ENCODE assay signal across 1 cellular context in genomic region chr5:59193616-59194319, GRCh38.
TF ChIP-seq lines count a peak whose summit lies in the region.

No MANE protein-coding gene starts in this region.

TF ChIP-seq in GM23338, 12 proteins besides CTCF, POLR2A, EP300 and RAD21 (continued from another document):
- TF ChIP-seq, protein P1, sequence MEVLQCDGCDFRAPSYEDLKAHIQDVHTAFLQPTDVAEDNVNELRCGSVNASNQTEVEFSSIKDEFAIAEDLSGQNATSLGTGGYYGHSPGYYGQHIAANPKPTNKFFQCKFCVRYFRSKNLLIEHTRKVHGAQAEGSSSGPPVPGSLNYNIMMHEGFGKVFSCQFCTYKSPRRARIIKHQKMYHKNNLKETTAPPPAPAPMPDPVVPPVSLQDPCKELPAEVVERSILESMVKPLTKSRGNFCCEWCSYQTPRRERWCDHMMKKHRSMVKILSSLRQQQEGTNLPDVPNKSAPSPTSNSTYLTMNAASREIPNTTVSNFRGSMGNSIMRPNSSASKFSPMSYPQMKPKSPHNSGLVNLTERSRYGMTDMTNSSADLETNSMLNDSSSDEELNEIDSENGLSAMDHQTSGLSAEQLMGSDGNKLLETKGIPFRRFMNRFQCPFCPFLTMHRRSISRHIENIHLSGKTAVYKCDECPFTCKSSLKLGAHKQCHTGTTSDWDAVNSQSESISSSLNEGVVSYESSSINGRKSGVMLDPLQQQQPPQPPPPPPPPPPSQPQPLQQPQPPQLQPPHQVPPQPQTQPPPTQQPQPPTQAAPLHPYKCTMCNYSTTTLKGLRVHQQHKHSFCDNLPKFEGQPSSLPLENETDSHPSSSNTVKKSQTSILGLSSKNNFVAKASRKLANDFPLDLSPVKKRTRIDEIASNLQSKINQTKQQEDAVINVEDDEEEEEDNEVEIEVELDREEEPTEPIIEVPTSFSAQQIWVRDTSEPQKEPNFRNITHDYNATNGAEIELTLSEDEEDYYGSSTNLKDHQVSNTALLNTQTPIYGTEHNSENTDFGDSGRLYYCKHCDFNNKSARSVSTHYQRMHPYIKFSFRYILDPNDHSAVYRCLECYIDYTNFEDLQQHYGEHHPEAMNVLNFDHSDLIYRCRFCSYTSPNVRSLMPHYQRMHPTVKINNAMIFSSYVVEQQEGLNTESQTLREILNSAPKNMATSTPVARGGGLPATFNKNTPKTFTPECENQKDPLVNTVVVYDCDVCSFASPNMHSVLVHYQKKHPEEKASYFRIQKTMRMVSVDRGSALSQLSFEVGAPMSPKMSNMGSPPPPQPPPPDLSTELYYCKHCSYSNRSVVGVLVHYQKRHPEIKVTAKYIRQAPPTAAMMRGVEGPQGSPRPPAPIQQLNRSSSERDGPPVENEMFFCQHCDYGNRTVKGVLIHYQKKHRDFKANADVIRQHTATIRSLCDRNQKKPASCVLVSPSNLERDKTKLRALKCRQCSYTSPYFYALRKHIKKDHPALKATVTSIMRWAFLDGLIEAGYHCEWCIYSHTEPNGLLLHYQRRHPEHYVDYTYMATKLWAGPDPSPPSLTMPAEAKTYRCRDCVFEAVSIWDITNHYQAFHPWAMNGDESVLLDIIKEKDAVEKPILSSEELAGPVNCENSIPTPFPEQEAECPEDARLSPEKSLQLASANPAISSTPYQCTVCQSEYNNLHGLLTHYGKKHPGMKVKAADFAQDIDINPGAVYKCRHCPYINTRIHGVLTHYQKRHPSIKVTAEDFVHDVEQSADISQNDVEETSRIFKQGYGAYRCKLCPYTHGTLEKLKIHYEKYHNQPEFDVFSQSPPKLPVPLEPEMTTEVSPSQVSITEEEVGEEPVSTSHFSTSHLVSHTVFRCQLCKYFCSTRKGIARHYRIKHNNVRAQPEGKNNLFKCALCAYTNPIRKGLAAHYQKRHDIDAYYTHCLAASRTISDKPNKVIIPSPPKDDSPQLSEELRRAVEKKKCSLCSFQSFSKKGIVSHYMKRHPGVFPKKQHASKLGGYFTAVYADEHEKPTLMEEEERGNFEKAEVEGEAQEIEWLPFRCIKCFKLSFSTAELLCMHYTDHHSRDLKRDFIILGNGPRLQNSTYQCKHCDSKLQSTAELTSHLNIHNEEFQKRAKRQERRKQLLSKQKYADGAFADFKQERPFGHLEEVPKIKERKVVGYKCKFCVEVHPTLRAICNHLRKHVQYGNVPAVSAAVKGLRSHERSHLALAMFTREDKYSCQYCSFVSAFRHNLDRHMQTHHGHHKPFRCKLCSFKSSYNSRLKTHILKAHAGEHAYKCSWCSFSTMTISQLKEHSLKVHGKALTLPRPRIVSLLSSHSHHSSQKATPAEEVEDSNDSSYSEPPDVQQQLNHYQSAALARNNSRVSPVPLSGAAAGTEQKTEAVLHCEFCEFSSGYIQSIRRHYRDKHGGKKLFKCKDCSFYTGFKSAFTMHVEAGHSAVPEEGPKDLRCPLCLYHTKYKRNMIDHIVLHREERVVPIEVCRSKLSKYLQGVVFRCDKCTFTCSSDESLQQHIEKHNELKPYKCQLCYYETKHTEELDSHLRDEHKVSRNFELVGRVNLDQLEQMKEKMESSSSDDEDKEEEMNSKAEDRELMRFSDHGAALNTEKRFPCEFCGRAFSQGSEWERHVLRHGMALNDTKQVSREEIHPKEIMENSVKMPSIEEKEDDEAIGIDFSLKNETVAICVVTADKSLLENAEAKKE (CRISPR knock-in tag; IDR thresholded peaks at IDR 0.05), result no peak
- no peak for TF ChIP-seq ETS1 (IDR thresholded peaks at IDR 0.05)
- TF ChIP-seq POLR2AphosphoS5 (IDR thresholded peaks at IDR 0.05; ENCODE audit: low read depth), result no peak
- no peak for TF ChIP-seq STAT1 (IDR thresholded peaks at IDR 0.05; ENCODE audit: unreplicated experiment)
- no peak for TF ChIP-seq EZH2phosphoT487 (IDR thresholded peaks at IDR 0.05; ENCODE audit: unreplicated experiment)
